1 cellular context compared by ENCODE assay signal in the genomic region with DNA sequence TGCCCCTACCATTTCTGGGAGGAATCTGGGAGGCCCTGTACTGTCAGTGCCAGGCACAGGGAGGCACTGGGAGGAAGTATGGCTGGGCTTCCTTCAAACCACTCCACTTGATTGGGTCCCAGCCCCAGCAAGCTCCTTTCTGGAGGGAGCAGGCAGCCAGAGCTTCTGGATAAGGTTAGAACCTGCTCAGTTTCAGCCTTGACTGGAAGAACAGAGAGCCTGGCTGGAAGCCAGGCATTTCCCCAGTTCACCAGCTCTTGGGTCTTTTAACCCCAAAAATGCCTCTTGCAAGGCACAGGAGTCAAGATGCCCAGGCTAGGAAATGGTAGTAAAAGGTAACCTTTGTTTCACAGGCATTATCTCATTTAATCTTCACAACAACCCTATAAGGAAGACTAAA.
TF ChIP-seq lines count a peak whose summit lies in the region.

No MANE protein-coding gene starts in this region.

TF ChIP-seq in HCT116, 20 proteins besides CTCF, POLR2A, EP300 and RAD21:
- TF ChIP-seq ELF1 (IDR thresholded peaks at IDR 0.05; ENCODE audit: borderline replicate concordance, low read depth) (no peak), FOSL1 (IDR thresholded peaks at IDR 0.05; ENCODE audit: low read depth) (no peak), EZH2 (IDR thresholded peaks at IDR 0.05) (no peak), YY1 (IDR thresholded peaks at IDR 0.05; ENCODE audit: extremely low read depth, insufficient replicate concordance, low read depth, low read length) (no peak), ZFX (IDR thresholded peaks at IDR 0.05) (no peak), JUND (IDR thresholded peaks at IDR 0.05) (no peak), SP1 (IDR thresholded peaks at IDR 0.05; ENCODE audit: low read depth) (no peak), ZNF274 (IDR thresholded peaks at IDR 0.05; ENCODE audit: low read depth, low read length) (no peak), CEBPB (IDR thresholded peaks at IDR 0.05; ENCODE audit: low read depth) (no peak), POLR2AphosphoS5 (IDR thresholded peaks at IDR 0.05; ENCODE audit: low read depth, low read length) (no peak), EGR1 (IDR thresholded peaks at IDR 0.05; ENCODE audit: low read depth) (no peak), EZH2phosphoT487 (IDR thresholded peaks at IDR 0.05; ENCODE audit: borderline replicate concordance) (no peak), SRF (IDR thresholded peaks at IDR 0.05; ENCODE audit: low read depth) (no peak)
- TF ChIP-seq, protein P1, sequence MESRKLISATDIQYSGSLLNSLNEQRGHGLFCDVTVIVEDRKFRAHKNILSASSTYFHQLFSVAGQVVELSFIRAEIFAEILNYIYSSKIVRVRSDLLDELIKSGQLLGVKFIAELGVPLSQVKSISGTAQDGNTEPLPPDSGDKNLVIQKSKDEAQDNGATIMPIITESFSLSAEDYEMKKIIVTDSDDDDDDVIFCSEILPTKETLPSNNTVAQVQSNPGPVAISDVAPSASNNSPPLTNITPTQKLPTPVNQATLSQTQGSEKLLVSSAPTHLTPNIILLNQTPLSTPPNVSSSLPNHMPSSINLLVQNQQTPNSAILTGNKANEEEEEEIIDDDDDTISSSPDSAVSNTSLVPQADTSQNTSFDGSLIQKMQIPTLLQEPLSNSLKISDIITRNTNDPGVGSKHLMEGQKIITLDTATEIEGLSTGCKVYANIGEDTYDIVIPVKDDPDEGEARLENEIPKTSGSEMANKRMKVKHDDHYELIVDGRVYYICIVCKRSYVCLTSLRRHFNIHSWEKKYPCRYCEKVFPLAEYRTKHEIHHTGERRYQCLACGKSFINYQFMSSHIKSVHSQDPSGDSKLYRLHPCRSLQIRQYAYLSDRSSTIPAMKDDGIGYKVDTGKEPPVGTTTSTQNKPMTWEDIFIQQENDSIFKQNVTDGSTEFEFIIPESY (IDR thresholded peaks at IDR 0.05; ENCODE audit: extremely low read depth, insufficient replicate concordance, low read length) = no peak
- TF ChIP-seq, protein P2, sequence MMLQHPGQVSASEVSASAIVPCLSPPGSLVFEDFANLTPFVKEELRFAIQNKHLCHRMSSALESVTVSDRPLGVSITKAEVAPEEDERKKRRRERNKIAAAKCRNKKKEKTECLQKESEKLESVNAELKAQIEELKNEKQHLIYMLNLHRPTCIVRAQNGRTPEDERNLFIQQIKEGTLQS (IDR thresholded peaks at IDR 0.05) = no peak
- TF ChIP-seq, protein P3, sequence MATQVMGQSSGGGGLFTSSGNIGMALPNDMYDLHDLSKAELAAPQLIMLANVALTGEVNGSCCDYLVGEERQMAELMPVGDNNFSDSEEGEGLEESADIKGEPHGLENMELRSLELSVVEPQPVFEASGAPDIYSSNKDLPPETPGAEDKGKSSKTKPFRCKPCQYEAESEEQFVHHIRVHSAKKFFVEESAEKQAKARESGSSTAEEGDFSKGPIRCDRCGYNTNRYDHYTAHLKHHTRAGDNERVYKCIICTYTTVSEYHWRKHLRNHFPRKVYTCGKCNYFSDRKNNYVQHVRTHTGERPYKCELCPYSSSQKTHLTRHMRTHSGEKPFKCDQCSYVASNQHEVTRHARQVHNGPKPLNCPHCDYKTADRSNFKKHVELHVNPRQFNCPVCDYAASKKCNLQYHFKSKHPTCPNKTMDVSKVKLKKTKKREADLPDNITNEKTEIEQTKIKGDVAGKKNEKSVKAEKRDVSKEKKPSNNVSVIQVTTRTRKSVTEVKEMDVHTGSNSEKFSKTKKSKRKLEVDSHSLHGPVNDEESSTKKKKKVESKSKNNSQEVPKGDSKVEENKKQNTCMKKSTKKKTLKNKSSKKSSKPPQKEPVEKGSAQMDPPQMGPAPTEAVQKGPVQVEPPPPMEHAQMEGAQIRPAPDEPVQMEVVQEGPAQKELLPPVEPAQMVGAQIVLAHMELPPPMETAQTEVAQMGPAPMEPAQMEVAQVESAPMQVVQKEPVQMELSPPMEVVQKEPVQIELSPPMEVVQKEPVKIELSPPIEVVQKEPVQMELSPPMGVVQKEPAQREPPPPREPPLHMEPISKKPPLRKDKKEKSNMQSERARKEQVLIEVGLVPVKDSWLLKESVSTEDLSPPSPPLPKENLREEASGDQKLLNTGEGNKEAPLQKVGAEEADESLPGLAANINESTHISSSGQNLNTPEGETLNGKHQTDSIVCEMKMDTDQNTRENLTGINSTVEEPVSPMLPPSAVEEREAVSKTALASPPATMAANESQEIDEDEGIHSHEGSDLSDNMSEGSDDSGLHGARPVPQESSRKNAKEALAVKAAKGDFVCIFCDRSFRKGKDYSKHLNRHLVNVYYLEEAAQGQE (IDR thresholded peaks at IDR 0.05; ENCODE audit: low read depth) = no peak
TF ChIP-seq in HCT116: peak in this region for 0.
